ENCODE assay signal across 8 cellular contexts in genomic region chr3:115040673-115041286, GRCh38.
DNase-seq lines count a peak whose midpoint lies in the region; ATAC-seq, FAIRE-seq and TF ChIP-seq lines count a peak whose summit lies in the region.

No MANE protein-coding gene starts in this region.

- no peaks in the 10 kb centered on the region for H3K27me3 ChIP-seq in right atrium auricular region

- no peaks in the 10 kb centered on the region for H3K4me1 ChIP-seq in right atrium auricular region

- no peaks in the 10 kb centered on the region for H3K36me3 ChIP-seq in right atrium auricular region

- H3K27ac ChIP-seq in right atrium auricular region: no peak overlapping the region

- FAIRE-seq in D721Med (lab: Jason Lieb, UNC): no peak

- H3K4me3 ChIP-seq in right atrium auricular region: no peak overlapping the region

- peak; percentile 70 for TF ChIP-seq CTCF in D721Med (IDR thresholded peaks at IDR 0.05; ENCODE audit: insufficient read depth, missing control alignments)
- peak; percentile 50 to 74 for TF ChIP-seq CTCF in right atrium auricular region (IDR thresholded peaks at IDR 0.05)

- DNase-seq in D721Med (ENCODE audit: insufficient read length, low spot score) (no peak), NCI-H446 treated with DMSO at 0.1 percent for 48 hours (lab: John Stamatoyannopoulos, UW) (peak; percentile 52), right atrium auricular region (ENCODE audit: low spot score) (no peak)
- peak; percentile 69 for DNase-seq in activated effector memory CD4-positive, alpha-beta T cell treated with anti-CD3 and anti-CD28 coated beads, Interleukin-2, amount 50 U/mL, for 16 hours
- peak; percentile 1 to 15 for DNase-seq in stimulated activated CD4-positive, alpha-beta T cell treated with anti-CD3 and anti-CD28 coated beads, Interleukin-15, amount 100 ng/mL, for 48 hours (ENCODE audit: low read depth in 2 of 2)

- ATAC-seq in GM21528 (IDR thresholded peaks at IDR 0.05; ENCODE audit: low FRiP score, unreplicated experiment): peak; percentile 68
- no peak for ATAC-seq in GM21717 (IDR thresholded peaks at IDR 0.05; ENCODE audit: unreplicated experiment)
- no peak for ATAC-seq in HG03442 (IDR thresholded peaks at IDR 0.05; ENCODE audit: unreplicated experiment)

- H3K9me3 ChIP-seq in right atrium auricular region: no peaks in the 10 kb centered on the region

Comparison
In these comparisons a context has a peak if more than half of its experiments do, and no peak if none do; other contexts are left out.
1. DNase-seq: peak in NCI-H446 treated with DMSO at 0.1 percent for 48 hours (single experiment), activated effector memory CD4-positive, alpha-beta T cell treated with anti-CD3 and anti-CD28 coated beads, Interleukin-2, amount 50 U/mL, for 16 hours (single experiment) and stimulated activated CD4-positive, alpha-beta T cell treated with anti-CD3 and anti-CD28 coated beads, Interleukin-15, amount 100 ng/mL, for 48 hours (2 of 2); none in D721Med (single experiment) and right atrium auricular region (single experiment).